ENCODE assay signal across 11 cellular contexts in genomic region chr5:170268153-170268689, GRCh38. TPM values are rescaled to one million over a fixed set of nuclear protein-coding genes. Genes with fewer than 3 reads are reported as not detected.
DNase-seq lines count a peak whose midpoint lies in the region; ATAC-seq and TF ChIP-seq lines count a peak whose summit lies in the region.
"Had no signal": no experiment of that assay in that cellular context is flagged by ENCODE, and none has a peak within 500 bp of the region (broad histone marks: within the 10 kb centered on the region; RNA-seq: fewer than 3 reads in every experiment).

No MANE protein-coding gene starts in this region.

- no peaks in the 10 kb centered on the region for H3K79me2 ChIP-seq in SU-DHL-6 (ENCODE audit: insufficient read depth, low read length)

- no peaks in the 10 kb centered on the region for H3K9me2 ChIP-seq in SU-DHL-6 (replicated peaks; ENCODE audit: insufficient read depth, low read length)

- H3K9me3 ChIP-seq in SU-DHL-6 (ENCODE audit: insufficient read depth, low read length), result no peaks in the 10 kb centered on the region
- H3K9me3 ChIP-seq in esophagus muscularis mucosa, result no peaks in the 10 kb centered on the region
- H3K9me3 ChIP-seq in suprapubic skin, result no peaks in the 10 kb centered on the region
- H3K9me3 ChIP-seq: SJCRH30 had no signal

- peak overlapping the region; percentile 42 for H2AFZ ChIP-seq in SU-DHL-6 (ENCODE audit: low read depth, low read length, severe bottlenecking)

- ATAC-seq in GM18868 (IDR thresholded peaks at IDR 0.05; ENCODE audit: unreplicated experiment), result no peak

- H3K36me3 ChIP-seq in SU-DHL-6 (ENCODE audit: low read length) (no peaks in the 10 kb centered on the region), esophagus muscularis mucosa (peaks cover 0 to 9% (median 0%) of the 10 kb centered on the region in 4 donors), suprapubic skin (no peaks in the 10 kb centered on the region)
- H3K36me3 ChIP-seq: SJCRH30 had no signal

- TF ChIP-seq CTCF in SU-DHL-6 (IDR thresholded peaks at IDR 0.05; ENCODE audit: insufficient read depth, low read length, poor library complexity, severe bottlenecking), result no peak
- no peak for TF ChIP-seq CTCF in esophagus muscularis mucosa (IDR thresholded peaks at IDR 0.05)
- TF ChIP-seq CTCF in suprapubic skin (IDR thresholded peaks at IDR 0.05), result no peak

- no peaks in the 10 kb centered on the region for H3K27me3 Mint-ChIP-seq in activated CD4-positive, alpha-beta T cell treated with anti-CD3 and anti-CD28 coated beads, Interleukin-2, amount 10 ng/mL, durations not matched to agents 24 days and 14 days

- WGBS in esophagus muscularis mucosa, result 35% methylated on average over 15 of the region's 15 CpGs
- 38% methylated on average over 14 of the region's 15 CpGs for WGBS in suprapubic skin

- H3K4me1 ChIP-seq in esophagus muscularis mucosa (peaks cover 8 to 39% (median 31%) of the 10 kb centered on the region in 4 donors), suprapubic skin (peaks cover 40% of the 10 kb centered on the region)
- H3K4me1 ChIP-seq: SJCRH30 had no signal

- H4K20me1 ChIP-seq in SU-DHL-6 (ENCODE audit: low read depth, low read length), result no peaks in the 10 kb centered on the region

- H3K4me1 Mint-ChIP-seq in activated CD4-positive, alpha-beta T cell treated with anti-CD3 and anti-CD28 coated beads, Interleukin-2, amount 10 ng/mL, durations not matched to agents 24 days and 14 days, result peaks cover 80% of the 10 kb centered on the region

- in situ Hi-C loops in ACHN (cut with HindIII; ENCODE audit: low pct_ligation_motif_present, low pct_unique_long_range_greater_than_20kb, low sequenced_read_pairs), result no loop called here

- peak overlapping the region; percentile 77 for H3K27ac Mint-ChIP-seq in activated CD4-positive, alpha-beta T cell treated with anti-CD3 and anti-CD28 coated beads, Interleukin-2, amount 10 ng/mL, durations not matched to agents 24 days and 14 days

- peak overlapping the region; percentile 39 for H3K4me2 ChIP-seq in SU-DHL-6 (ENCODE audit: low read depth, low read length, poor library complexity, severe bottlenecking)

- peak; percentile 56 for DNase-seq in activated CD4-positive, alpha-beta T cell treated with anti-CD3 and anti-CD28 coated beads, Interleukin-2, amount 10 ng/mL, durations not matched to agents 24 days and 14 days
- no peak for DNase-seq in activated CD4-positive, alpha-beta T cell treated with anti-CD3 and anti-CD28 coated beads, Interleukin-2, amount 50 U/mL, for 4 hours
- DNase-seq in esophagus muscularis mucosa (ENCODE audit: extremely low spot score) (no peak), suprapubic skin (ENCODE audit: low spot score in 2 of 2) (peak in 1 of 2 donors; percentile 64), ACHN (no peak), KG1 (lab: John Stamatoyannopoulos, UW) (no peak)
- DNase-seq: NCI-H2107 had no signal

- peak overlapping the region; percentile 73 for H3K4me3 Mint-ChIP-seq in activated CD4-positive, alpha-beta T cell treated with anti-CD3 and anti-CD28 coated beads, Interleukin-2, amount 10 ng/mL, durations not matched to agents 24 days and 14 days

- TF ChIP-seq EP300 in esophagus muscularis mucosa (IDR thresholded peaks at IDR 0.05) (no peak), suprapubic skin (IDR thresholded peaks at IDR 0.05) (no peak)

- H3K9me3 Mint-ChIP-seq in activated CD4-positive, alpha-beta T cell treated with anti-CD3 and anti-CD28 coated beads, Interleukin-2, amount 10 ng/mL, durations not matched to agents 24 days and 14 days, result no peaks in the 10 kb centered on the region

- no peak overlapping the region for H3K9ac ChIP-seq in SU-DHL-6 (ENCODE audit: low read length)

- no peak for TF ChIP-seq POLR2A in esophagus muscularis mucosa (IDR thresholded peaks at IDR 0.05; ENCODE audit: low read depth)
- no peak for TF ChIP-seq POLR2A in suprapubic skin (IDR thresholded peaks at IDR 0.05)

- peaks cover 87% of the 10 kb centered on the region for H3K36me3 Mint-ChIP-seq in activated CD4-positive, alpha-beta T cell treated with anti-CD3 and anti-CD28 coated beads, Interleukin-2, amount 10 ng/mL, durations not matched to agents 24 days and 14 days (ENCODE audit: low read depth)

- H3K4me3 ChIP-seq in SU-DHL-6 (ENCODE audit: insufficient read depth, low read length, poor library complexity, severe bottlenecking) (no peak overlapping the region), esophagus muscularis mucosa (peak overlapping the region; percentile 22 to 31 (median 25)), suprapubic skin (no peak overlapping the region)
- H3K4me3 ChIP-seq: SJCRH30 had no signal

- H3K27ac ChIP-seq in SU-DHL-6 (ENCODE audit: low read depth, low read length) (no peak overlapping the region), esophagus muscularis mucosa (replicated peaks in 1 of 4) (peak overlapping the region; percentile 32 to 61 (median 54)), suprapubic skin (peak overlapping the region; percentile 44)
- H3K27ac ChIP-seq: SJCRH30 had no signal

- H3F3A ChIP-seq in SU-DHL-6 (ENCODE audit: insufficient read depth), result no peaks in the 10 kb centered on the region

- intact Hi-C loops in activated CD4-positive, alpha-beta T cell treated with anti-CD3 and anti-CD28 coated beads, Interleukin-2, amount 10 ng/mL, durations not matched to agents 24 days and 14 days (cut with micrococcal nuclease), result loop anchor here (1.0 to 5.0 kb wide), 3 partner anchors 34 to 154 kb away; no protein-coding TSS in a partner anchor
- intact Hi-C loops in esophagus muscularis mucosa (cut with DNase I), result loop anchor here (2.0 to 5.0 kb wide), 2 partner anchors 41 to 153 kb away; no protein-coding TSS in a partner anchor

- H3K27me3 ChIP-seq in SU-DHL-6 (ENCODE audit: low read length) (no peaks in the 10 kb centered on the region), esophagus muscularis mucosa (peaks cover 0 to 6% (median 0%) of the 10 kb centered on the region in 4 donors), suprapubic skin (no peaks in the 10 kb centered on the region)

RNA-seq across cellular contexts. Expression of gene LCP2, which starts 29.4 kb away (rescaled TPM):
- total RNA-seq in activated CD4-positive, alpha-beta T cell treated with anti-CD3 and anti-CD28 coated beads, Interleukin-2, amount 10 ng/mL, durations not matched to agents 24 days and 14 days, result 278 and 283 TPM in 2 replicates
- 10 to 100 TPM in 2 of 4 donors, 1 to 10 TPM in 2; 6.8 to 20.4 (median 9.0) TPM for total RNA-seq in esophagus muscularis mucosa
- total RNA-seq in suprapubic skin, result 1 to 10 TPM in 3 of 4 donors, not detected in 1; 1.5 to 8.9 (median 7.7) TPM
- total RNA-seq: osteocyte, SJCRH30 had no signal

RNA-seq across cellular contexts. Expression of gene C5orf58, which starts 35.4 kb away (rescaled TPM):
- total RNA-seq in activated CD4-positive, alpha-beta T cell treated with anti-CD3 and anti-CD28 coated beads, Interleukin-2, amount 10 ng/mL, durations not matched to agents 24 days and 14 days, result not detected in 2 replicates
- total RNA-seq in esophagus muscularis mucosa (1 to 10 TPM in 1 of 4 donors, not detected in 3; 6.5 TPM), suprapubic skin (not detected)
- total RNA-seq: osteocyte, SJCRH30 had no signal

Comparison
In these comparisons a context has a peak if more than half of its experiments do, and no peak if none do; other contexts are left out.
1. H3K4me3 ChIP-seq: peak in esophagus muscularis mucosa (4 of 4); none in SU-DHL-6 (single experiment) and suprapubic skin (single experiment).
2. RNA of gene LCP2, which starts 29.4 kb away (total RNA-seq): 278 to 283 TPM in activated CD4-positive, alpha-beta T cell treated with anti-CD3 and anti-CD28 coated beads, Interleukin-2, amount 10 ng/mL, durations not matched to agents 24 days and 14 days; 6.8 to 20.4 TPM in esophagus muscularis mucosa and 1.5 to 8.9 TPM in suprapubic skin; every median in the first group is over 10 times any median in the second.